1 cellular context compared by ENCODE assay signal in the genomic region with DNA sequence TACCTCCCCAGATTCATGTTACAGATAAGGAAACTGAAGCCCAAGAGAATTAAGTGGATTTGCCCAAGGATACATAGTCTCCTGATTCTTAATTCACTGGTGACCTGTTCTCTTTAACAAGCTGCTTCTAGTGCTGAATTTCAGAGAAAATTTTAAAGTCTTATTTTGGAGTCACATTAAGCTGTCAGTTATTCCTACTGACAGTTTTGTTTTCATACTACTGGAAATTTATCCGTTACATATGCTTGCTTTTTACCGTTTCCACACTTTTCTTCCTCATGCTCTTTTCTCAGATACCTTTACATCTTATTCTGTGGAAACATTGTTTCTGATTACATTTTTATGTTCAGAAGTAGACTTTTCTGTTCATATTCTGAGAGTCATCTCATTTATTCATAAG.
TF ChIP-seq lines count a peak whose summit lies in the region.

No MANE protein-coding gene starts in this region.

TF ChIP-seq in IMR-90, 13 proteins besides CTCF, POLR2A, EP300 and RAD21 (continued from another document):
- TF ChIP-seq, protein P1, sequence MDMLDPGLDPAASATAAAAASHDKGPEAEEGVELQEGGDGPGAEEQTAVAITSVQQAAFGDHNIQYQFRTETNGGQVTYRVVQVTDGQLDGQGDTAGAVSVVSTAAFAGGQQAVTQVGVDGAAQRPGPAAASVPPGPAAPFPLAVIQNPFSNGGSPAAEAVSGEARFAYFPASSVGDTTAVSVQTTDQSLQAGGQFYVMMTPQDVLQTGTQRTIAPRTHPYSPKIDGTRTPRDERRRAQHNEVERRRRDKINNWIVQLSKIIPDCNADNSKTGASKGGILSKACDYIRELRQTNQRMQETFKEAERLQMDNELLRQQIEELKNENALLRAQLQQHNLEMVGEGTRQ (IDR thresholded peaks at IDR 0.05; ENCODE audit: low read depth, low read length), result no peak
- no peak for TF ChIP-seq RFX5 (IDR thresholded peaks at IDR 0.05; ENCODE audit: low read depth, low read length)
- TF ChIP-seq SMC3 (IDR thresholded peaks at IDR 0.05; ENCODE audit: low read depth, low read length), result no peak
- TF ChIP-seq MAFK (IDR thresholded peaks at IDR 0.05; ENCODE audit: low read depth, low read length), result no peak
- TF ChIP-seq MXI1 (IDR thresholded peaks at IDR 0.05; ENCODE audit: borderline replicate concordance, low read depth, low read length), result no peak
- no peak for TF ChIP-seq NFE2L2 (IDR thresholded peaks at IDR 0.05; ENCODE audit: low read depth, low read length)
- no peak for TF ChIP-seq MAZ (IDR thresholded peaks at IDR 0.05; ENCODE audit: borderline replicate concordance, low read depth, low read length)
- TF ChIP-seq CEBPB (IDR thresholded peaks at IDR 0.05; ENCODE audit: low read depth, low read length), result no peak
